ENCODE assay signal across 1 cellular context in the genomic region with DNA sequence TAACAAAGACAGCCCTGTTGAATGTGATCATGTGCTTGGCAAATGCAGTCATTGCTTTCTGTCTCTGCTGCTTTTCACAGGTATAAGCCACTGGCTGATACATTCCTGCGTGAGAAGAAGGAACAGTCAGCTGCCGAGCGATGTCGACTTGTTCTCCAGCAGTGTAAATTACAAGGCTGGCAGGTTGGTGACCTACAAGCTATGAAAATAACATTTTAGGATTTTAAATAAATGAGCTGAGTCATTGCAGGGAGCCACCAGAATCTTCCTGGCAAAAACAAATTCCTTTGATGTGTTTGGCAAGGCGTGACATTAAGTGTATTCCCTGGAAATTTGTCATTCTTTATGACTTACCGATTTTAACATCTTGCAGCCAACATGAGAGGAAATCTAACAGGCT.
TF ChIP-seq lines count a peak whose summit lies in the region.

No MANE protein-coding gene starts in this region.

TF ChIP-seq in SK-N-SH, 30 proteins besides CTCF, POLR2A, EP300 and RAD21 (continued from another document):
- TF ChIP-seq, protein P1, sequence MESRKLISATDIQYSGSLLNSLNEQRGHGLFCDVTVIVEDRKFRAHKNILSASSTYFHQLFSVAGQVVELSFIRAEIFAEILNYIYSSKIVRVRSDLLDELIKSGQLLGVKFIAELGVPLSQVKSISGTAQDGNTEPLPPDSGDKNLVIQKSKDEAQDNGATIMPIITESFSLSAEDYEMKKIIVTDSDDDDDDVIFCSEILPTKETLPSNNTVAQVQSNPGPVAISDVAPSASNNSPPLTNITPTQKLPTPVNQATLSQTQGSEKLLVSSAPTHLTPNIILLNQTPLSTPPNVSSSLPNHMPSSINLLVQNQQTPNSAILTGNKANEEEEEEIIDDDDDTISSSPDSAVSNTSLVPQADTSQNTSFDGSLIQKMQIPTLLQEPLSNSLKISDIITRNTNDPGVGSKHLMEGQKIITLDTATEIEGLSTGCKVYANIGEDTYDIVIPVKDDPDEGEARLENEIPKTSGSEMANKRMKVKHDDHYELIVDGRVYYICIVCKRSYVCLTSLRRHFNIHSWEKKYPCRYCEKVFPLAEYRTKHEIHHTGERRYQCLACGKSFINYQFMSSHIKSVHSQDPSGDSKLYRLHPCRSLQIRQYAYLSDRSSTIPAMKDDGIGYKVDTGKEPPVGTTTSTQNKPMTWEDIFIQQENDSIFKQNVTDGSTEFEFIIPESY (IDR thresholded peaks at IDR 0.05; ENCODE audit: borderline replicate concordance, low read depth) = no peak
- TF ChIP-seq SMC3 (IDR thresholded peaks at IDR 0.05; ENCODE audit: low read depth, low read length) (no peak), RFX5 (IDR thresholded peaks at IDR 0.05; ENCODE audit: low read length) (no peak), TCF12 (IDR thresholded peaks at IDR 0.05) (no peak), ELF1 (IDR thresholded peaks at IDR 0.05) (no peak), GABPA (IDR thresholded peaks at IDR 0.05; ENCODE audit: low read depth) (no peak), USF1 (IDR thresholded peaks at IDR 0.05; ENCODE audit: borderline replicate concordance, low read depth) (no peak), YY1 (IDR thresholded peaks at IDR 0.05; ENCODE audit: low read depth) (no peak), POLR2AphosphoS5 (IDR thresholded peaks at IDR 0.05; ENCODE audit: low read depth, low read length) (no peak), USF2 (IDR thresholded peaks at IDR 0.05; ENCODE audit: borderline replicate concordance, low read depth, low read length) (no peak), TEAD4 (IDR thresholded peaks at IDR 0.05; ENCODE audit: borderline replicate concordance, insufficient read depth) (no peak)
